ENCODE assay signal across 8 cellular contexts in the genomic region with DNA sequence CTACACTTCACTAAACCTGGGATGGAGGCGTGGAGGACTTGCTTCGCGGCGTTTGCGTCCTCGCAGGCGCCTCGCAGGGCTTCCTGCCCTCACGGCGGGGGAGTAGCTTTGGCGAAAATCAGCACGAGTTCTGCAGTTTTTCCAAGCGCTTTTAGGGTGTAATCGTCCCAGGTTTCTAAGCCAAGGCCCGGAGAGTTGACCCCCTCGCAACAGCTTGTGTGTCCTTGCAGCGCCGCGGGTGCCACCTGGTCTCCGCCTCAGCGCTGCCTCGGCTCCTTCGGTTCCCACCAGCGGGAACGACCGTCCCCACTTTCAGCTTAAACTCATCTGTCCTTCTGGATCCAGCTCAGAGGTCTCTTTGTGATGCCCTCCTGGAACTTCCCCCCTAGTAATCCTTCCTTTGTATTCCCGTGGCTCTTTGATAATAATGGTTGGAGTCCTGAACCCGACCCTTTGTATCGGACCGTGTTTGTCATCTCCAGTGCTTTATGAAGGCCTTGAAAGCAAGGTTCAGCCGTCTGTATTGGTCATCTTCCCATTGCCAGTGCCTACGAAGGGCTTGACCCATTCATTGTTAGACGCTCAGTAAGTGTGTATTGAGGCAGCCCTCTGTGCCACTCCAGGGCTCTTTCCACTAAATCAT. TPM values are rescaled to one million over a fixed set of nuclear protein-coding genes. Genes with fewer than 3 reads are reported as not detected.
DNase-seq lines count a peak whose midpoint lies in the region; ATAC-seq and TF ChIP-seq lines count a peak whose summit lies in the region.

No MANE protein-coding gene starts in this region.

- H3K27me3 Mint-ChIP-seq in endothelial cell (ENCODE audit: unreplicated experiment): peaks cover 2% of the 10 kb centered on the region

- ATAC-seq in HG03280 (IDR thresholded peaks at IDR 0.05; ENCODE audit: unreplicated experiment) (peak; percentile 20), RWPE2 (ENCODE audit: low read depth) (peak; percentile 23; the same call in 2 of the 3 replicates)

- H3K9me3 Mint-ChIP-seq in endothelial cell (ENCODE audit: unreplicated experiment): no peaks in the 10 kb centered on the region

- H3K9me3 ChIP-seq in RWPE2 (ENCODE audit: severe bottlenecking) (no peaks in the 10 kb centered on the region), muscle layer of duodenum (ENCODE audit: control insufficient read depth in 1 of 2, low read length in 2 of 2) (no peaks in the 10 kb centered on the region)

- H3K4me3 Mint-ChIP-seq in endothelial cell (ENCODE audit: unreplicated experiment): peak overlapping the region; percentile 91

- H3K4me3 ChIP-seq in RWPE2 (ENCODE audit: severe bottlenecking): peak overlapping the region; percentile 94
- peak overlapping the region; percentile 91 to 96 for H3K4me3 ChIP-seq in muscle layer of duodenum (ENCODE audit: low read depth in 1 of 2, low read length in 2 of 2)

- DNase-seq in stimulated activated CD4-positive, alpha-beta T cell treated with anti-CD3 and anti-CD28 coated beads, Interleukin-15, amount 100 ng/mL, for 24 hours: peak; percentile 4
- DNase-seq in stimulated activated CD4-positive, alpha-beta T cell treated with anti-CD3 and anti-CD28 coated beads, Interleukin-4, amount 100 ng/mL, for 4 hours: no peak
- DNase-seq in RWPE2 (ENCODE audit: low spot score) (no peak), endothelial cell (ENCODE audit: low spot score) (no peak), NCI-H128 (lab: John Stamatoyannopoulos, UW; ENCODE audit: unreplicated experiment) (no peak), OCI-M2 (lab: John Stamatoyannopoulos, UW; ENCODE audit: unreplicated experiment) (no peak)

- TF ChIP-seq CTCF in RWPE2 (IDR thresholded peaks at IDR 0.05; ENCODE audit: poor library complexity, severe bottlenecking): no peak
- no peak for TF ChIP-seq CTCF in endothelial cell (IDR thresholded peaks at IDR 0.05; ENCODE audit: unreplicated experiment)

- H3K27me3 ChIP-seq in RWPE2 (ENCODE audit: insufficient read depth, poor library complexity, severe bottlenecking) (no peaks in the 10 kb centered on the region), muscle layer of duodenum (ENCODE audit: low read depth, low read length) (no peaks in the 10 kb centered on the region)

- peaks cover 9% of the 10 kb centered on the region for H3K4me1 Mint-ChIP-seq in endothelial cell (ENCODE audit: unreplicated experiment)

- peaks cover 9% of the 10 kb centered on the region for H3K36me3 Mint-ChIP-seq in endothelial cell (ENCODE audit: low read depth, unreplicated experiment)

- peak overlapping the region; percentile 91 for H3K27ac Mint-ChIP-seq in endothelial cell (ENCODE audit: unreplicated experiment)

- H3K27ac ChIP-seq in RWPE2 (ENCODE audit: poor library complexity, severe bottlenecking): peak overlapping the region; percentile 62
- H3K27ac ChIP-seq in muscle layer of duodenum (ENCODE audit: low read length): peak overlapping the region; percentile 98

- H3K36me3 ChIP-seq in RWPE2 (ENCODE audit: low read depth): peaks cover 32% of the 10 kb centered on the region
- peaks cover 6 to 14% of the 10 kb centered on the region in 2 donors for H3K36me3 ChIP-seq in muscle layer of duodenum (ENCODE audit: control insufficient read depth in 1 of 2, insufficient read depth in 2 of 2, low read length in 2 of 2)

- peaks cover 15% of the 10 kb centered on the region for H3K4me1 ChIP-seq in RWPE2 (ENCODE audit: insufficient read depth, poor library complexity, severe bottlenecking)
- H3K4me1 ChIP-seq in muscle layer of duodenum (ENCODE audit: control insufficient read depth in 1 of 2, insufficient read depth in 2 of 2, low read length in 2 of 2): peaks cover 12 to 32% of the 10 kb centered on the region in 2 donors

RNA-seq across cellular contexts. Expression of a gene that starts 0.8 kb away (rescaled TPM):
- total RNA-seq in endothelial cell (ENCODE audit: unreplicated experiment): 138 TPM

RNA-seq across cellular contexts. Expression of a gene that starts 16.5 kb away (rescaled TPM):
- total RNA-seq in endothelial cell (ENCODE audit: unreplicated experiment): 1.2 TPM

RNA-seq across cellular contexts. Expression of a gene that starts 55.1 kb away (rescaled TPM):
- not detected for total RNA-seq in endothelial cell (ENCODE audit: unreplicated experiment)
